8 cellular contexts compared by ENCODE assay signal in the genomic region with DNA sequence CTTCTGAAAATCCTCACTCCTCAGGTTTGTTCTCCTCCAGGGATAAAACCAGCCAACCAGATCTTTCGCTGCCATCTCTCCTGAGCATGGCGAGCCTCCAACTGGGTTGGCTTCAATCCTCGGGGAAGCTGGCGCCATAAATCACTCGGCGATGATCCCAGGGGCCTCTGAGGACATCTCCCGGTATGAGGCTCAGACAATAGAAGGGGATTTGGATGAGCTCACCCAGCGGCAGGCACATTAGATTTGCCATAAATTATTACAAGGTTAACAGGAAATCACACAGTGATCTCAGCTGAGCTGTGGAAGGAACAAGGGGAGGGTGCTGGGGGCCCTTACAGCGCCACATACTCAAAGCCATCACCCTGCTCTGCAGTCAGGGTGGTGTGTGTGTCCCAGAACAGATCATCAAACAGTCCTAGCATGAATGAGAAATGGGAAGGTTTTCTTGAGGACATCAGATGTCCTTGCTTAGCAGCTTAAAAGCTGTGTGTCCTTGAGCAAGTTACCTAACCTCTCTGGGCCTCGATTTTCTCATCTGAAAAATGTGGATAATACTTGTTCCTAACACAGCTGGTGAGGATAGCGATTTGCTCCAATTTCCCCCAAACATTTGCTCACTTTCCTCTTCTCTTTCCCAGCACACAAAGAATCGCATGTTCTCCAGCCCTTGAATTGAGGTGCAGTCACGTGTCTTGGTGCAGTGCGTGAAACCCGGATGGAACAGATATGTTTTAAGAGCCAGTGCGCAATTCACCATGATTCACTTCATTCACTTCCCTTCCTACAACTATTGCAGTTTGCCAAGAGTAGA.
DNase-seq lines count a peak whose midpoint lies in the region; ATAC-seq and TF ChIP-seq lines count a peak whose summit lies in the region.

No MANE protein-coding gene starts in this region.

- H3K4me3 ChIP-seq in CD8-positive, alpha-beta T cell (ENCODE audit: low read depth, low read length), result no peak overlapping the region

- ATAC-seq in HG02973 (IDR thresholded peaks at IDR 0.05; ENCODE audit: unreplicated experiment), result no peak
- no peak for ATAC-seq in CD8-positive, alpha-beta T cell
- ATAC-seq in GM21423 (IDR thresholded peaks at IDR 0.05; ENCODE audit: unreplicated experiment), result no peak
- no peak for ATAC-seq in HG02938 (IDR thresholded peaks at IDR 0.05; ENCODE audit: unreplicated experiment)

- no peaks in the 10 kb centered on the region for H3K9me3 Mint-ChIP-seq in CD8-positive, alpha-beta T cell

- CTCF ChIA-PET in CD8-positive, alpha-beta T cell (lab: Charles Lee), result no interaction called here

- H3K27ac ChIP-seq in CD8-positive, alpha-beta T cell (ENCODE audit: low read depth, low read length), result no peak overlapping the region

- H3K36me3 ChIP-seq in CD8-positive, alpha-beta T cell (ENCODE audit: insufficient read depth, low read length), result no peaks in the 10 kb centered on the region

- DNase-seq in DMS153 treated with DMSO at 0.1 percent for 48 hours (lab: John Stamatoyannopoulos, UW; ENCODE audit: unreplicated experiment) (peak; percentile 89), NCI-H2107 treated with DMSO at 0.1 percent for 48 hours (lab: John Stamatoyannopoulos, UW; ENCODE audit: unreplicated experiment) (peak; percentile 74), cerebellar cortex (ENCODE audit: low spot score) (peak; percentile 93), middle frontal gyrus (ENCODE audit: extremely low spot score, low spot score) (peak; percentile 51)
- DNase-seq in CD8-positive, alpha-beta T cell, result no peak

- no peak overlapping the region for H3K4me3 Mint-ChIP-seq in CD8-positive, alpha-beta T cell

- no peak overlapping the region for H3K27ac Mint-ChIP-seq in CD8-positive, alpha-beta T cell

- TF ChIP-seq CTCF in CD8-positive, alpha-beta T cell (IDR thresholded peaks at IDR 0.05), result no peak

- intact Hi-C loops in CD8-positive, alpha-beta T cell (cut with DNase I, micrococcal nuclease), result no loop called here

- H3K9me3 ChIP-seq in CD8-positive, alpha-beta T cell (ENCODE audit: low read length), result no peaks in the 10 kb centered on the region

- POLR2A ChIA-PET in CD8-positive, alpha-beta T cell (lab: Charles Lee), result no interaction called here

- peaks cover 3% of the 10 kb centered on the region for H3K4me1 Mint-ChIP-seq in CD8-positive, alpha-beta T cell (ENCODE audit: low read depth)

- no peaks in the 10 kb centered on the region for H3K27me3 ChIP-seq in CD8-positive, alpha-beta T cell (ENCODE audit: insufficient read depth, low read length)

- H3K27me3 Mint-ChIP-seq in CD8-positive, alpha-beta T cell (ENCODE audit: low read depth), result no peaks in the 10 kb centered on the region

- H3K4me1 ChIP-seq in CD8-positive, alpha-beta T cell (ENCODE audit: insufficient read depth, low read length), result no peaks in the 10 kb centered on the region

- H3K36me3 Mint-ChIP-seq in CD8-positive, alpha-beta T cell, result no peaks in the 10 kb centered on the region

Comparison
In these comparisons a context has a peak if more than half of its experiments do, and no peak if none do; other contexts are left out.
1. DNase-seq: peak in DMS153 treated with DMSO at 0.1 percent for 48 hours (single experiment), NCI-H2107 treated with DMSO at 0.1 percent for 48 hours (single experiment), cerebellar cortex (single experiment) and middle frontal gyrus (single experiment); none in CD8-positive, alpha-beta T cell (0 of 7).